Comparison of ENCODE assay signal across 31 cellular contexts in genomic region chr16:86533942-86534341, GRCh38. TPM values are rescaled to one million over a fixed set of nuclear protein-coding genes. Genes with fewer than 3 reads are reported as not detected.
"Had no signal": no experiment of that assay in that cellular context is flagged by ENCODE, and none has a peak within 500 bp of the region (broad histone marks: within the 10 kb centered on the region; RNA-seq: fewer than 3 reads in every experiment).

No MANE protein-coding gene starts in this region.

- H3K9me3 ChIP-seq: gastrocnemius medialis, mucosa of descending colon, right lobe of liver, suprapubic skin, tibial artery, upper lobe of right lung had no signal

- H3K4me1 Mint-ChIP-seq: stimulated activated memory B cell treated with anti-CD40 and anti-IgM and Interleukin-4, amounts not matched to agents 10 μg/mL and 1 μg/mL and 100 μg/mL, for 72 hours; stimulated activated naive CD8-positive, alpha-beta T cell treated with anti-CD3 and anti-CD28 coated beads, Interleukin-15, amount 100 ng/mL, for 72 hours had no signal

- DNase-seq: activated CD4-positive, alpha-beta T cell treated with anti-CD3 and anti-CD28 coated beads for 48 hours; activated CD4-positive, alpha-beta T cell treated with anti-CD3 and anti-CD28 coated beads, Interleukin-2, amount 50 U/mL, for 48 hours; activated CD8-positive, alpha-beta memory T cell treated with anti-CD3 and anti-CD28 coated beads for 24 hours; activated effector memory CD4-positive, alpha-beta T cell treated with Interleukin-2 at 50 U/mL for 16 hours; activated naive CD4-positive, alpha-beta T cell treated with Interleukin-2 at 50 U/mL for 16 hours; central memory CD4-positive, alpha-beta T cell; effector CD8-positive, alpha-beta T cell; gastrocnemius medialis; mesenchymal stem cell; mucosa of descending colon; right lobe of liver; stimulated activated CD4-positive, alpha-beta T cell treated with anti-CD3 and anti-CD28 coated beads, Interleukin-1b, Interleukin-23, amount 100 ng/mL, for 48 hours; stimulated activated CD4-positive, alpha-beta T cell treated with anti-CD3 and anti-CD28 coated beads, Interleukin-4, amount 100 ng/mL, for 4 hours; stimulated activated CD8-positive, alpha-beta memory T cell treated with anti-CD3 and anti-CD28 coated beads, Interleukin-4, amount 100 ng/mL, for 48 hours; stimulated activated naive CD8-positive, alpha-beta T cell treated with anti-CD3 and anti-CD28 coated beads, Interleukin-15, amount 100 ng/mL, for 72 hours; SW 1271; T1000; tibial artery; upper lobe of right lung; WERI-Rb-1 had no signal

- H3K4me3 Mint-ChIP-seq: dendritic cell treated with granulocyte-macrophage colony-stimulating factor and Interleukin-4, amounts not matched to agents 40 ng/mL and 50 ng/mL, for 4 days; natural killer cell treated with Interleukin-12 subunit alpha and Interleukin-12 subunit beta and Interleukin-15 and Interleukin-18, amount 100 ng/mL, for 72 hours; stimulated activated memory B cell treated with anti-CD40 and anti-IgM and Interleukin-4, amounts not matched to agents 10 μg/mL and 1 μg/mL and 100 μg/mL, for 72 hours; stimulated activated naive CD8-positive, alpha-beta T cell treated with anti-CD3 and anti-CD28 coated beads, Interleukin-15, amount 100 ng/mL, for 72 hours; T-helper 1 cell treated with Interleukin-12 subunit alpha and Interleukin-12 subunit beta and Interleukin-4 antibody, amounts not matched to agents 30 μg/mL and 1 μg/mL, for 36 hours had no signal

- H3K36me3 Mint-ChIP-seq: natural killer cell treated with Interleukin-12 subunit alpha and Interleukin-12 subunit beta and Interleukin-15 and Interleukin-18, amount 100 ng/mL, for 72 hours had no signal

- ATAC-seq: activated CD4-positive, CD25-positive, alpha-beta regulatory T cell treated with anti-CD3 and anti-CD28 coated beads, Interleukin-2, amount 50 U/mL, for 24 hours; gastrocnemius medialis; mucosa of descending colon; natural killer cell treated with Interleukin-12 subunit alpha and Interleukin-12 subunit beta and Interleukin-15 and Interleukin-18, amount 100 ng/mL, for 72 hours; right lobe of liver; stimulated activated memory B cell treated with anti-CD40 and anti-IgM and Interleukin-4, amounts not matched to agents 10 μg/mL and 1 μg/mL and 100 μg/mL, for 72 hours; stimulated activated naive CD8-positive, alpha-beta T cell treated with anti-CD3 and anti-CD28 coated beads, Interleukin-15, amount 100 ng/mL, for 72 hours; upper lobe of right lung had no signal

- H3K27ac Mint-ChIP-seq: dendritic cell treated with granulocyte-macrophage colony-stimulating factor and Interleukin-4, amounts not matched to agents 40 ng/mL and 50 ng/mL, for 4 days; natural killer cell treated with Interleukin-12 subunit alpha and Interleukin-12 subunit beta and Interleukin-15 and Interleukin-18, amount 100 ng/mL, for 72 hours; stimulated activated memory B cell treated with anti-CD40 and anti-IgM and Interleukin-4, amounts not matched to agents 10 μg/mL and 1 μg/mL and 100 μg/mL, for 72 hours; stimulated activated naive CD8-positive, alpha-beta T cell treated with anti-CD3 and anti-CD28 coated beads, Interleukin-15, amount 100 ng/mL, for 72 hours; T-helper 1 cell treated with Interleukin-12 subunit alpha and Interleukin-12 subunit beta and Interleukin-4 antibody, amounts not matched to agents 30 μg/mL and 1 μg/mL, for 36 hours had no signal

- H3K36me3 ChIP-seq: WERI-Rb-1 had no signal

- H3K4me3 ChIP-seq: gastrocnemius medialis, hepatocyte, mucosa of descending colon, right lobe of liver, skin epidermis, suprapubic skin, tibial artery, upper lobe of right lung had no signal

- H3K4me1 ChIP-seq: right lobe of liver, suprapubic skin, tibial artery, upper lobe of right lung had no signal

- H3K27me3 ChIP-seq: gastrocnemius medialis, hepatocyte, right lobe of liver, suprapubic skin, tibial artery, upper lobe of right lung had no signal

- H3K27ac ChIP-seq: gastrocnemius medialis, hepatocyte, right lobe of liver, skin epidermis, suprapubic skin, tibial artery, upper lobe of right lung, WERI-Rb-1 had no signal

- H3K9me3 Mint-ChIP-seq: dendritic cell treated with granulocyte-macrophage colony-stimulating factor and Interleukin-4, amounts not matched to agents 40 ng/mL and 50 ng/mL, for 4 days; natural killer cell treated with Interleukin-12 subunit alpha and Interleukin-12 subunit beta and Interleukin-15 and Interleukin-18, amount 100 ng/mL, for 72 hours; stimulated activated memory B cell treated with anti-CD40 and anti-IgM and Interleukin-4, amounts not matched to agents 10 μg/mL and 1 μg/mL and 100 μg/mL, for 72 hours; stimulated activated naive CD8-positive, alpha-beta T cell treated with anti-CD3 and anti-CD28 coated beads, Interleukin-15, amount 100 ng/mL, for 72 hours; T-helper 1 cell treated with Interleukin-12 subunit alpha and Interleukin-12 subunit beta and Interleukin-4 antibody, amounts not matched to agents 30 μg/mL and 1 μg/mL, for 36 hours had no signal

- H3K27me3 Mint-ChIP-seq: dendritic cell treated with granulocyte-macrophage colony-stimulating factor and Interleukin-4, amounts not matched to agents 40 ng/mL and 50 ng/mL, for 4 days; natural killer cell treated with Interleukin-12 subunit alpha and Interleukin-12 subunit beta and Interleukin-15 and Interleukin-18, amount 100 ng/mL, for 72 hours; stimulated activated memory B cell treated with anti-CD40 and anti-IgM and Interleukin-4, amounts not matched to agents 10 μg/mL and 1 μg/mL and 100 μg/mL, for 72 hours; stimulated activated naive CD8-positive, alpha-beta T cell treated with anti-CD3 and anti-CD28 coated beads, Interleukin-15, amount 100 ng/mL, for 72 hours had no signal

RNA-seq across cellular contexts. Expression of gene FOXF1, which starts 23.6 kb away (rescaled TPM):
- total RNA-seq: kidney epithelial cell; myocyte; natural killer cell treated with Interleukin-12 subunit alpha and Interleukin-12 subunit beta and Interleukin-15 and Interleukin-18, amount 100 ng/mL, for 72 hours; renal cortical epithelial cell had no signal

RNA-seq across cellular contexts. Expression of gene FOXC2, which starts 32.7 kb away (rescaled TPM):
- total RNA-seq: hepatocyte; natural killer cell treated with Interleukin-12 subunit alpha and Interleukin-12 subunit beta and Interleukin-15 and Interleukin-18, amount 100 ng/mL, for 72 hours had no signal

RNA-seq across cellular contexts. Expression of gene FOXL1, which starts 44.4 kb away (rescaled TPM):
- total RNA-seq: natural killer cell treated with Interleukin-12 subunit alpha and Interleukin-12 subunit beta and Interleukin-15 and Interleukin-18, amount 100 ng/mL, for 72 hours had no signal
